Comparison of ENCODE assay signal across 1 cellular context in the genomic region with DNA sequence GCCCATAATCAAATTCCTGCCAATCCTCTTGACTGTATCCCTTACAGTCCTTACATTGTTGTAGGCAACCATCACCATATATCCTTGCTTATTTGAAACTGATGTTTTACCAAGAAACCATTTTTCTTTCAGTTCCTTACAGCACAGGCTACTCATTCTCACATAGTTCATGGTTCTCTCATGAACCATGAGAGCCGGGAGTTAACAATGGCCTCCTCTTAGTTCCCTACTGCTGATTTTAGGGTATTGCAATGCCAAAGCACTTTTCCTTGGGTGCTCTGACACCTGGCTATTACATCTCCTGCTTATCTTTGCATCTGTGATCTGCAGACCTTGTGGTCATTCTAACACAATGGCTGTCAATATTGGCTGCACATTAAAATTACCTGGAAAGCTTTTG.
TF ChIP-seq lines count a peak whose summit lies in the region.

No MANE protein-coding gene starts in this region.

TF ChIP-seq in GM23338, 12 proteins besides CTCF, POLR2A, EP300 and RAD21 (continued from another document):
- TF ChIP-seq, protein P1, sequence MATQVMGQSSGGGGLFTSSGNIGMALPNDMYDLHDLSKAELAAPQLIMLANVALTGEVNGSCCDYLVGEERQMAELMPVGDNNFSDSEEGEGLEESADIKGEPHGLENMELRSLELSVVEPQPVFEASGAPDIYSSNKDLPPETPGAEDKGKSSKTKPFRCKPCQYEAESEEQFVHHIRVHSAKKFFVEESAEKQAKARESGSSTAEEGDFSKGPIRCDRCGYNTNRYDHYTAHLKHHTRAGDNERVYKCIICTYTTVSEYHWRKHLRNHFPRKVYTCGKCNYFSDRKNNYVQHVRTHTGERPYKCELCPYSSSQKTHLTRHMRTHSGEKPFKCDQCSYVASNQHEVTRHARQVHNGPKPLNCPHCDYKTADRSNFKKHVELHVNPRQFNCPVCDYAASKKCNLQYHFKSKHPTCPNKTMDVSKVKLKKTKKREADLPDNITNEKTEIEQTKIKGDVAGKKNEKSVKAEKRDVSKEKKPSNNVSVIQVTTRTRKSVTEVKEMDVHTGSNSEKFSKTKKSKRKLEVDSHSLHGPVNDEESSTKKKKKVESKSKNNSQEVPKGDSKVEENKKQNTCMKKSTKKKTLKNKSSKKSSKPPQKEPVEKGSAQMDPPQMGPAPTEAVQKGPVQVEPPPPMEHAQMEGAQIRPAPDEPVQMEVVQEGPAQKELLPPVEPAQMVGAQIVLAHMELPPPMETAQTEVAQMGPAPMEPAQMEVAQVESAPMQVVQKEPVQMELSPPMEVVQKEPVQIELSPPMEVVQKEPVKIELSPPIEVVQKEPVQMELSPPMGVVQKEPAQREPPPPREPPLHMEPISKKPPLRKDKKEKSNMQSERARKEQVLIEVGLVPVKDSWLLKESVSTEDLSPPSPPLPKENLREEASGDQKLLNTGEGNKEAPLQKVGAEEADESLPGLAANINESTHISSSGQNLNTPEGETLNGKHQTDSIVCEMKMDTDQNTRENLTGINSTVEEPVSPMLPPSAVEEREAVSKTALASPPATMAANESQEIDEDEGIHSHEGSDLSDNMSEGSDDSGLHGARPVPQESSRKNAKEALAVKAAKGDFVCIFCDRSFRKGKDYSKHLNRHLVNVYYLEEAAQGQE (IDR thresholded peaks at IDR 0.05; ENCODE audit: unreplicated experiment), result no peak
- TF ChIP-seq STAT1 (IDR thresholded peaks at IDR 0.05; ENCODE audit: unreplicated experiment), result no peak
- no peak for TF ChIP-seq POLR2AphosphoS5 (IDR thresholded peaks at IDR 0.05; ENCODE audit: low read depth)
- TF ChIP-seq EZH2phosphoT487 (IDR thresholded peaks at IDR 0.05; ENCODE audit: unreplicated experiment), result no peak
- no peak for TF ChIP-seq JUNB (IDR thresholded peaks at IDR 0.05; ENCODE audit: unreplicated experiment)
